20 cellular contexts compared by ENCODE assay signal in the genomic region with DNA sequence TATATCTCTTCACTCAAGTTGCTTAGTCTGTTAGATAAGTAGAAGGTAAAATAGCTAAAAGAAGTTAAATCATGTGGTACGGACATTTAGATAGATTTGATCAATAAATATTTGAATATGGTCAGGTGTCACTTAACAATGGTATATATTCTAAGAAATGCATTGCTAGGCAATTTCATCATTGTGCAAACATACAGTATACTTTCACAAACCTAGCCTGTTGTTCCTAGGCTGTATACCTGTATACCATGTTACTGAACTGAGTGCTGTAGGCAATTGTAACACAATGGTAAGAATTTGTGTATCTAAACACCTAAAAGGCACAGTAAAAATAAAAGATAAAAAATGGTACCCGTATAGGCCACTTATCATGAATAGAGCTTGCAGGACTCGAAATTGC.
DNase-seq lines count a peak whose midpoint lies in the region; TF ChIP-seq lines count a peak whose summit lies in the region.
"Had no signal": no experiment of that assay in that cellular context is flagged by ENCODE, and none has a peak within 500 bp of the region (broad histone marks: within the 10 kb centered on the region; RNA-seq: fewer than 3 reads in every experiment).

No MANE protein-coding gene starts in this region.

- no peak for TF ChIP-seq CTCF in testis (IDR thresholded peaks at IDR 0.05)

- no peak overlapping the region for H2BK120ac ChIP-seq in mesenchymal stem cell (ENCODE audit: low read depth, low read length)

- no peak overlapping the region for H3K4me2 ChIP-seq in mesenchymal stem cell (ENCODE audit: low read length, poor library complexity, severe bottlenecking)
- H3K4me2 ChIP-seq: KMS-11 had no signal

- H3K79me1 ChIP-seq in mesenchymal stem cell (replicated peaks; ENCODE audit: low read length, poor library complexity, severe bottlenecking) = peaks cover 8% of the 10 kb centered on the region

- no peak overlapping the region for H3K23ac ChIP-seq in mesenchymal stem cell (ENCODE audit: low read length in 2 of 2)

- H3K36me3 ChIP-seq in mesenchymal stem cell (ENCODE audit: control insufficient read depth in 1 of 2, insufficient read depth in 2 of 2, low read depth in 1 of 2, low read length in 2 of 2) (peaks cover 6 to 58% of the 10 kb centered on the region in 2 experiments), testis (ENCODE audit: low read depth, missing control alignments) (no peaks in the 10 kb centered on the region)

- no peak overlapping the region for H3K9ac ChIP-seq in mesenchymal stem cell (ENCODE audit: low read length)
- H3K9ac ChIP-seq: KMS-11 had no signal

- 17% methylated on average over 1 of the region's 3 CpGs for WGBS in mesenchymal stem cell
- WGBS in testis, 2 donors = 85 to 88% methylated on average over 3 of the region's 3 CpGs

- H2BK12ac ChIP-seq in mesenchymal stem cell (ENCODE audit: low read length in 2 of 2) = no peak overlapping the region

- H2BK5ac ChIP-seq in mesenchymal stem cell (ENCODE audit: low read depth, low read length, poor library complexity, severe bottlenecking) = no peak overlapping the region

- no peak overlapping the region for H2AFZ ChIP-seq in mesenchymal stem cell (ENCODE audit: low read depth, low read length)

- H3K4me1 ChIP-seq in mesenchymal stem cell (ENCODE audit: control insufficient read depth, insufficient read depth, low read depth, low read length) = peaks cover 2% of the 10 kb centered on the region
- H3K4me1 ChIP-seq in testis = no peaks in the 10 kb centered on the region
- H3K4me1 ChIP-seq: Caco-2 had no signal

- intact Hi-C loops in testis (cut with DNase I; ENCODE audit: low total_unique reads) = no loop called here

- TF ChIP-seq POLR2A in testis (IDR thresholded peaks at IDR 0.05) = no peak

- H3K9me3 ChIP-seq in mesenchymal stem cell (ENCODE audit: control insufficient read depth, low read length) = no peaks in the 10 kb centered on the region
- no peaks in the 10 kb centered on the region for H3K9me3 ChIP-seq in testis
- H3K9me3 ChIP-seq: Caco-2 had no signal

- H3K27ac ChIP-seq in mesenchymal stem cell (ENCODE audit: low read length, poor library complexity, severe bottlenecking) = no peak overlapping the region
- H3K27ac ChIP-seq in testis = no peak overlapping the region
- H3K27ac ChIP-seq: KMS-11, SK-N-MC had no signal

- no peak overlapping the region for H4K8ac ChIP-seq in mesenchymal stem cell (ENCODE audit: low read length)

- H4K91ac ChIP-seq in mesenchymal stem cell (ENCODE audit: low read length) = no peak overlapping the region

- no peak overlapping the region for H3K4ac ChIP-seq in mesenchymal stem cell (ENCODE audit: low read depth in 1 of 2, low read length in 2 of 2)

- H3K27me3 ChIP-seq in mesenchymal stem cell (ENCODE audit: control insufficient read depth in 1 of 2, insufficient read depth in 1 of 2, low read length in 2 of 2) = no peaks in the 10 kb centered on the region
- no peaks in the 10 kb centered on the region for H3K27me3 ChIP-seq in testis

- H2BK15ac ChIP-seq in mesenchymal stem cell (ENCODE audit: low read depth, poor library complexity, severe bottlenecking) = no peak overlapping the region

- H3K18ac ChIP-seq in mesenchymal stem cell (ENCODE audit: low read depth in 1 of 2, low read length in 2 of 2) = no peak overlapping the region

- peak; percentile 20 for DNase-seq in NCI-H748 (lab: John Stamatoyannopoulos, UW; ENCODE audit: unreplicated experiment)
- no peak for DNase-seq in NCI-H748 treated with DMSO at 0.1 percent for 48 hours (lab: John Stamatoyannopoulos, UW)
- DNase-seq in DMS53 (lab: John Stamatoyannopoulos, UW) = peak; percentile 39
- DNase-seq in NCI-H1930 (lab: John Stamatoyannopoulos, UW) = peak; percentile 72 to 84
- DNase-seq in mesenchymal stem cell = no peak
- no peak for DNase-seq in germinal center (ENCODE audit: low spot score)
- no peak for DNase-seq in testis
- DNase-seq: C1 segment of cervical spinal cord; Caco-2; CD4-positive, alpha-beta memory T cell; GOT3; HCEC 1CT; NCI-H1048; NCI-H2029; NCI-H2171; NCI-H446; NCI-H524 treated with DMSO at 0.1 percent for 48 hours; SIG-M5 had no signal

- no peak overlapping the region for H2AK5ac ChIP-seq in mesenchymal stem cell (ENCODE audit: low read length, severe bottlenecking)

- no peak overlapping the region for H3K4me3 ChIP-seq in mesenchymal stem cell (ENCODE audit: insufficient read depth in 1 of 2, low read depth in 1 of 2, low read length in 2 of 2)
- no peak overlapping the region for H3K4me3 ChIP-seq in testis
- H3K4me3 ChIP-seq: SK-N-MC had no signal

- no peak overlapping the region for H3K14ac ChIP-seq in mesenchymal stem cell (ENCODE audit: low read length in 2 of 2)

Comparison
In these comparisons a context has a peak if more than half of its experiments do, and no peak if none do; other contexts are left out.
1. DNase-seq: peak in NCI-H748 (single experiment), DMS53 (single experiment) and NCI-H1930 (2 of 2); none in NCI-H748 treated with DMSO at 0.1 percent for 48 hours (single experiment), mesenchymal stem cell (single experiment), germinal center (single experiment) and testis (single experiment).